15 cellular contexts compared by ENCODE assay signal in genomic region chr5:111514087-111514486, GRCh38. TPM values are rescaled to one million over a fixed set of nuclear protein-coding genes. Genes with fewer than 3 reads are reported as not detected.
DNase-seq lines count a peak whose midpoint lies in the region; ATAC-seq, FAIRE-seq and TF ChIP-seq lines count a peak whose summit lies in the region.
"Had no signal": no experiment of that assay in that cellular context is flagged by ENCODE, and none has a peak within 500 bp of the region (broad histone marks: within the 10 kb centered on the region; RNA-seq: fewer than 3 reads in every experiment).

No MANE protein-coding gene starts in this region.

- H3K9me3 Mint-ChIP-seq in activated B cell treated with CpG ODN at 0.5 μM for 24 hours, result no peaks in the 10 kb centered on the region
- H3K9me3 Mint-ChIP-seq in activated CD8-positive, alpha-beta memory T cell treated with anti-CD3 and anti-CD28 coated beads, Interleukin-2, amount 10 ng/mL, durations not matched to agents 7 days and 5 days (ENCODE audit: low read depth), result no peaks in the 10 kb centered on the region

- intact Hi-C loops in heart right ventricle (cut with DNase I) (no loop called here), activated B cell treated with CpG ODN at 0.5 μM for 24 hours (cut with micrococcal nuclease) (loop anchor here (5.0 to 10.0 kb wide), 7 partner anchors 903 to 1998 kb away; partner anchors contain the start of genes EPB41L4A, MAN2A1, REEP5 and SRP19)

- no peaks in the 10 kb centered on the region for H3K9me3 ChIP-seq in cardiac muscle cell (ENCODE audit: low read depth)
- no peaks in the 10 kb centered on the region for H3K9me3 ChIP-seq in heart right ventricle
- no peaks in the 10 kb centered on the region for H3K9me3 ChIP-seq in iPS-18a (ENCODE audit: control insufficient read depth, low read depth, low read length)

- H3K4me3 ChIP-seq in cardiac muscle cell, result no peak overlapping the region
- H3K4me3 ChIP-seq in heart right ventricle, result no peak overlapping the region
- peak overlapping the region; percentile 17 for H3K4me3 ChIP-seq in iPS-18a (ENCODE audit: low read length)
- H3K4me3 ChIP-seq: SK-N-MC had no signal

- H3K27me3 ChIP-seq in cardiac muscle cell, result no peaks in the 10 kb centered on the region
- no peaks in the 10 kb centered on the region for H3K27me3 ChIP-seq in heart right ventricle
- no peaks in the 10 kb centered on the region for H3K27me3 ChIP-seq in iPS-18a (ENCODE audit: control insufficient read depth, insufficient read depth, low read length)

- H3K27me3 Mint-ChIP-seq in activated B cell treated with CpG ODN at 0.5 μM for 24 hours, result no peaks in the 10 kb centered on the region
- H3K27me3 Mint-ChIP-seq in activated CD8-positive, alpha-beta memory T cell treated with anti-CD3 and anti-CD28 coated beads, Interleukin-2, amount 10 ng/mL, durations not matched to agents 7 days and 5 days, result no peaks in the 10 kb centered on the region

- WGBS in heart right ventricle, 2 donors, result 72 to 81% methylated on average over 3 of the region's 3 CpGs

- TF ChIP-seq CTCF in cardiac muscle cell (IDR thresholded peaks at IDR 0.05; ENCODE audit: low read depth, low read length), result no peak
- no peak for TF ChIP-seq CTCF in heart right ventricle (IDR thresholded peaks at IDR 0.05)
- no peak for TF ChIP-seq CTCF in activated B cell treated with CpG ODN at 0.5 μM for 24 hours (IDR thresholded peaks at IDR 0.05)

- POLR2A ChIA-PET in activated B cell treated with CpG ODN at 0.5 μM for 24 hours (lab: Charles Lee), result no interaction called here

- DNase-seq in cardiac muscle cell (ENCODE audit: low read depth in 1 of 2, low spot score in 1 of 2), result peak in 1 of 2 donors; percentile 57
- no peak for DNase-seq in heart right ventricle
- no peak for DNase-seq in activated B cell treated with CpG ODN at 0.5 μM for 24 hours
- DNase-seq in activated CD8-positive, alpha-beta memory T cell treated with anti-CD3 and anti-CD28 coated beads, Interleukin-2, amount 10 ng/mL, durations not matched to agents 7 days and 5 days, result no peak
- no peak for DNase-seq in H54 (ENCODE audit: insufficient read length, low spot score)
- no peak for DNase-seq in substantia nigra (lab: John Stamatoyannopoulos, UW)
- no peak for DNase-seq in NCI-H2171 treated with DMSO at 0.1 percent for 48 hours (lab: John Stamatoyannopoulos, UW)
- DNase-seq: aorta; NCI-H1105; NCI-H345; stimulated activated CD4-positive, alpha-beta T cell treated with anti-CD3 and anti-CD28 coated beads, Interleukin-1b, Interleukin-23, amount 100 ng/mL, for 48 hours had no signal

- H3K4me3 Mint-ChIP-seq in activated B cell treated with CpG ODN at 0.5 μM for 24 hours, result no peak overlapping the region
- H3K4me3 Mint-ChIP-seq in activated CD8-positive, alpha-beta memory T cell treated with anti-CD3 and anti-CD28 coated beads, Interleukin-2, amount 10 ng/mL, durations not matched to agents 7 days and 5 days, result no peak overlapping the region

- H3K9ac ChIP-seq in iPS-18a (ENCODE audit: low read length), result no peak overlapping the region

- peaks cover 12% of the 10 kb centered on the region for H3K36me3 Mint-ChIP-seq in activated B cell treated with CpG ODN at 0.5 μM for 24 hours (ENCODE audit: low read depth)
- peaks cover 8% of the 10 kb centered on the region for H3K36me3 Mint-ChIP-seq in activated CD8-positive, alpha-beta memory T cell treated with anti-CD3 and anti-CD28 coated beads, Interleukin-2, amount 10 ng/mL, durations not matched to agents 7 days and 5 days

- H3K4me1 Mint-ChIP-seq in activated B cell treated with CpG ODN at 0.5 μM for 24 hours, result peaks cover 29% of the 10 kb centered on the region
- peaks cover 23% of the 10 kb centered on the region for H3K4me1 Mint-ChIP-seq in activated CD8-positive, alpha-beta memory T cell treated with anti-CD3 and anti-CD28 coated beads, Interleukin-2, amount 10 ng/mL, durations not matched to agents 7 days and 5 days

- H3K36me3 ChIP-seq in cardiac muscle cell, result no peaks in the 10 kb centered on the region
- H3K36me3 ChIP-seq in heart right ventricle, result no peaks in the 10 kb centered on the region
- no peaks in the 10 kb centered on the region for H3K36me3 ChIP-seq in iPS-18a (ENCODE audit: control insufficient read depth, low read depth, low read length)

- TF ChIP-seq POLR2A in H54 (IDR thresholded peaks at IDR 0.05; ENCODE audit: low read depth, low read length), result no peak

- FAIRE-seq in H54 (lab: Jason Lieb, UNC), result no peak
- FAIRE-seq: frontal cortex, islet of Langerhans had no signal

- H3K27ac Mint-ChIP-seq in activated B cell treated with CpG ODN at 0.5 μM for 24 hours, result peak overlapping the region; percentile 6
- H3K27ac Mint-ChIP-seq in activated CD8-positive, alpha-beta memory T cell treated with anti-CD3 and anti-CD28 coated beads, Interleukin-2, amount 10 ng/mL, durations not matched to agents 7 days and 5 days, result no peak overlapping the region

- ATAC-seq in heart right ventricle, result no peak
- ATAC-seq in activated B cell treated with CpG ODN at 0.5 μM for 24 hours (ENCODE audit: low read depth), result no peak
- no peak for ATAC-seq in activated CD8-positive, alpha-beta memory T cell treated with anti-CD3 and anti-CD28 coated beads, Interleukin-2, amount 10 ng/mL, durations not matched to agents 7 days and 5 days

- CTCF ChIA-PET in activated B cell treated with CpG ODN at 0.5 μM for 24 hours (lab: Charles Lee), result interaction anchor here (1.0 to 6.5 kb wide), 2 partner anchors 18 to 647 kb away, joined by 3 to 52 read pairs; no protein-coding TSS in a partner anchor
- CTCF ChIA-PET in activated CD8-positive, alpha-beta memory T cell treated with anti-CD3 and anti-CD28 coated beads, Interleukin-2, amount 10 ng/mL, durations not matched to agents 7 days and 5 days (lab: Charles Lee), result interaction anchor here (2.6 kb wide), 1 partner anchor 17 kb away, joined by 9 read pairs; no protein-coding TSS in a partner anchor

- H3K4me1 ChIP-seq in cardiac muscle cell (ENCODE audit: low read depth) (peaks cover 35% of the 10 kb centered on the region), heart right ventricle (peaks cover 0 to 37% (median 10%) of the 10 kb centered on the region in 9 donors), iPS-18a (ENCODE audit: control insufficient read depth, low read depth, low read length) (peaks cover 30% of the 10 kb centered on the region)

- H3K27ac ChIP-seq in cardiac muscle cell (peak overlapping the region; percentile 98), heart right ventricle (no peak overlapping the region), iPS-18a (ENCODE audit: low read length) (no peak overlapping the region), substantia nigra (ENCODE audit: low read depth, low read length, poor library complexity, severe bottlenecking) (no peak overlapping the region)
- H3K27ac ChIP-seq: SK-N-MC had no signal

RNA-seq across cellular contexts. Expression of gene STARD4, which starts 1.8 kb away (rescaled TPM):
- total RNA-seq in cardiac muscle cell (72.1 and 118 TPM in 2 replicates), heart right ventricle (10 to 100 TPM in 3 of 10 donors, 1 to 10 TPM in 7; 3.5 to 14.0 (median 6.1) TPM), activated B cell treated with CpG ODN at 0.5 μM for 24 hours (32.2 and 40.3 TPM in 2 replicates)
- polyA plus RNA-seq in cardiac muscle cell (65.8 and 97.8 TPM in 2 replicates), heart right ventricle (1 to 10 TPM; 2.9 to 8.5 TPM)
- 10 to 100 TPM; 58.3 to 77.7 TPM for total RNA-seq in activated CD8-positive, alpha-beta memory T cell treated with anti-CD3 and anti-CD28 coated beads, Interleukin-2, amount 10 ng/mL, durations not matched to agents 7 days and 5 days
